In the genomic region with DNA sequence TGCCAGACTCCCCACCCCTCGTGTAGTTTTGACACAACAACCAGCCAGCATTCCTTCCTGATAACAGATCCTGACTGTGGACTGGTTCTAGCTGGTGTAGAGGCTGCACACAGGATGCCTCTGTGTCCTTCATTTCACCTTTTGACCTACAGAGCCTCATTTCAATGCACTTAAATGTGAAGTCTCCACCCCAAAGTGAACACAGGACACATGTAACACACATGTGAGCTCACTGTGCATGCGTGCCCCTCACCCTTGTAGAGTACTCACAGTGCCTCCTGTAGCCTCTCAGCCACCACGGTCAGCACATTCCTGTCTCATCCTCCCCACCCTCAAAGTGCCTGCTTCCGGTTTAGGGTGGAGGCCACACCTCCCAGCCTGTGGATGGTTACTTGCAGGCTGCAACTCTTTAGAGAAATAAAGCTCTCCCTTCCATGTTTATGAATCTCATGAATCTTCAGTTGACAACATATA, we compare ENCODE assay signal across 10 cellular contexts. TPM values are rescaled to one million over a fixed set of nuclear protein-coding genes. Genes with fewer than 3 reads are reported as not detected.
DNase-seq lines count a peak whose midpoint lies in the region; ATAC-seq, FAIRE-seq and TF ChIP-seq lines count a peak whose summit lies in the region.
"Had no signal": no experiment of that assay in that cellular context is flagged by ENCODE, and none has a peak within 500 bp of the region (broad histone marks: within the 10 kb centered on the region; RNA-seq: fewer than 3 reads in every experiment).

No MANE protein-coding gene starts in this region.

- no peak for ATAC-seq in HG02623 (IDR thresholded peaks at IDR 0.05; ENCODE audit: unreplicated experiment)

- H3K9ac ChIP-seq in H1 (replicated peaks in 1 of 4; ENCODE audit: extremely low read depth in 1 of 4, low read depth in 3 of 4, low read length in 3 of 4): no peak overlapping the region

- H2BK12ac ChIP-seq in H1 (ENCODE audit: low read depth, low read length): 0 out of 2 replicates have a peak overlapping the region, but pooled peaks have one; percentile 33

- CTCF ChIA-PET in H1 (lab: Charles Lee; ENCODE audit: partially characterized antibody): interaction anchor here (1.3 to 5.9 kb wide), 6 partner anchors 10 to 177 kb away, joined by 4 to 30 read pairs (median 10); a partner anchor contains a TSS

- no peak for TF ChIP-seq RAD21 in H1 (IDR thresholded peaks at IDR 0.05 in 1 of 2, conservative IDR thresholded peaks at IDR 0.05 in 1 of 2; ENCODE audit: low read depth in 2 of 2, low read length in 2 of 2)

- POLR2A ChIA-PET in H1 (lab: Charles Lee; ENCODE audit: partially characterized antibody): interaction anchor here (0.6 to 1.0 kb wide), 2 partner anchors 75 to 525 kb away, joined by 3 read pairs; no protein-coding TSS in a partner anchor

- no peak overlapping the region for H3K27ac ChIP-seq in H1 (ENCODE audit: low read depth, low read length)
- H3K27ac ChIP-seq: 22Rv1, dorsolateral prefrontal cortex had no signal

- H2AFZ ChIP-seq in H1 (ENCODE audit: low read length): 0 out of 2 replicates have a peak overlapping the region, but pooled peaks have one; percentile 20

- peak overlapping the region; percentile 8; the same call in 1 of the 2 replicates for H2BK5ac ChIP-seq in H1 (ENCODE audit: low read depth, low read length)

- no peak overlapping the region for H2BK15ac ChIP-seq in H1 (ENCODE audit: low read length)

- H3K14ac ChIP-seq in H1 (ENCODE audit: insufficient read length): no peak overlapping the region

- no peak overlapping the region for H3K23ac ChIP-seq in H1 (ENCODE audit: insufficient read length)

- H4K8ac ChIP-seq in H1 (ENCODE audit: extremely low read depth, insufficient read depth, low read length): no peak overlapping the region

- peaks cover 0 to 3% (median 0%) of the 10 kb centered on the region in 4 experiments; a peak in 2 of 7 replicates for H3K4me1 ChIP-seq in H1 (replicated peaks in 1 of 4; ENCODE audit: control insufficient read depth in 3 of 4, insufficient read depth in 4 of 4, low read length in 3 of 4)

- no peaks in the 10 kb centered on the region for H3K36me3 ChIP-seq in H1 (ENCODE audit: control insufficient read depth in 2 of 4, insufficient read depth in 4 of 4, low read length in 3 of 4)

- H3K4ac ChIP-seq in H1 (replicated peaks; ENCODE audit: insufficient read length, low read depth, low read length): no peak overlapping the region

- FAIRE-seq in H1 (lab: Jason Lieb, UNC): no peak

- intact Hi-C loops in posterior vena cava (cut with DNase I): no loop called here

- peaks cover 1% of the 10 kb centered on the region; the same call in 1 of the 2 replicates for H3K23me2 ChIP-seq in H1 (ENCODE audit: low read depth, low read length)

- no peak for TF ChIP-seq CTCF in H1 (IDR thresholded peaks at IDR 0.05; ENCODE audit: control extremely low read depth in 1 of 3, insufficient read depth in 1 of 3, low read depth in 1 of 3, low read length in 3 of 3)

- H3K18ac ChIP-seq in H1 (ENCODE audit: extremely low read depth, low read length): no peak overlapping the region

- H2BK20ac ChIP-seq in H1 (ENCODE audit: low read length): no peak overlapping the region

- H3K56ac ChIP-seq in H1 (replicated peaks; ENCODE audit: insufficient read length, low read depth, low read length): no peak overlapping the region

- no peak overlapping the region for H2BK120ac ChIP-seq in H1 (replicated peaks; ENCODE audit: low read depth, low read length)

- H2AK5ac ChIP-seq in H1 (ENCODE audit: low read depth, low read length): no peak overlapping the region

- H4K91ac ChIP-seq in H1 (replicated peaks; ENCODE audit: insufficient read length, low read length): no peak overlapping the region

- no peaks in the 10 kb centered on the region for H3K79me2 ChIP-seq in H1 (ENCODE audit: control insufficient read depth in 1 of 2, insufficient read depth in 2 of 2, low read length in 2 of 2)

- no peaks in the 10 kb centered on the region for H3K27me3 ChIP-seq in H1 (replicated peaks in 1 of 4; ENCODE audit: control insufficient read depth in 3 of 4, extremely low read depth in 1 of 4, insufficient read depth in 3 of 4, low read length in 3 of 4)

- no peak overlapping the region for H4K5ac ChIP-seq in H1 (ENCODE audit: insufficient read length, low read depth, low read length)

- H3K4me3 ChIP-seq in H1 (ENCODE audit: extremely low read depth in 1 of 4, insufficient read depth in 2 of 4, low read depth in 3 of 4, low read length in 4 of 4): no peak overlapping the region
- H3K4me3 ChIP-seq: dorsolateral prefrontal cortex had no signal

- H3K79me1 ChIP-seq in H1 (ENCODE audit: low read depth, low read length): no peaks in the 10 kb centered on the region

- no peak for TF ChIP-seq POLR2A in H1 (IDR thresholded peaks at IDR 0.05; ENCODE audit: control extremely low read depth in 1 of 2, low read depth in 2 of 2, low read length in 2 of 2)

- 77% methylated on average over 4 of the region's 4 CpGs; no CpG with 5 or more reads in 1 of the 2 experiments for WGBS in H1 (ENCODE audit: extremely low coverage in 1 of 2, insufficient coverage in 1 of 2, insufficient read length in 1 of 2, insufficient replicate concordance in 2 of 2, low coverage in 1 of 2, low lambda C conversion rate in 2 of 2, missing lambda C conversion rate in 1 of 2), 2 experiments

- no peak for TF ChIP-seq EP300 in H1 (IDR thresholded peaks at IDR 0.05; ENCODE audit: borderline replicate concordance in 1 of 2, low read depth in 2 of 2, low read length in 2 of 2)

- no peaks in the 10 kb centered on the region for H4K20me1 ChIP-seq in H1 (replicated peaks in 1 of 2; ENCODE audit: control insufficient read depth in 1 of 2, insufficient read depth in 2 of 2, low read length in 2 of 2)

- DNase-seq in DMS 273 (lab: John Stamatoyannopoulos, UW; ENCODE audit: unreplicated experiment) (peak; percentile 25), DMS 273 treated with DMSO at 0.1 percent for 48 hours (lab: John Stamatoyannopoulos, UW) (no peak), OCI-M1 (lab: John Stamatoyannopoulos, UW) (peak; percentile 89), H1 (ENCODE audit: low read depth in 1 of 2, low spot score in 2 of 2) (no peak), posterior vena cava (ENCODE audit: low spot score) (peak; percentile 81), NCI-H345 (lab: John Stamatoyannopoulos, UW) (no peak), NCI-H2227 (lab: John Stamatoyannopoulos, UW; ENCODE audit: unreplicated experiment) (no peak)

- H3K4me2 ChIP-seq in H1 (ENCODE audit: insufficient read depth in 1 of 2, low read depth in 2 of 2, low read length in 2 of 2): no peak overlapping the region

- no peaks in the 10 kb centered on the region for H3K9me3 ChIP-seq in H1 (ENCODE audit: insufficient read depth in 2 of 2, low read depth in 1 of 2, low read length in 1 of 2)

TF ChIP-seq in H1, 55 proteins besides CTCF, POLR2A, EP300 and RAD21:
- TF ChIP-seq TEAD4 (IDR thresholded peaks at IDR 0.05; ENCODE audit: low read depth, low read length): peak; percentile 61
- no peak for TF ChIP-seq BCL11A (IDR thresholded peaks at IDR 0.05; ENCODE audit: low read depth in 2 of 2, low read length in 2 of 2)
- TF ChIP-seq BACH1 (IDR thresholded peaks at IDR 0.05; ENCODE audit: low read length): no peak
- no peak for TF ChIP-seq SRF (IDR thresholded peaks at IDR 0.05; ENCODE audit: low read depth, low read length)

RNA-seq across cellular contexts. Expression of a gene that starts 11.6 kb away (rescaled TPM):
- total RNA-seq in H1 (2021; fragmentation: NEBNext Ultra II Directional; extraction: Animal tissue kit (Norgen Biotek cat#: 25700)): 6.3 and 7.9 TPM in 2 replicates
- 5.5 and 7.8 TPM in 2 replicates for polyA plus RNA-seq in H1 (2011; rRNA removed)
- 6.4 TPM for polyA plus RNA-seq in H1 (2011; cell fraction: cytosol; rRNA removed)
- 32.5 TPM for polyA plus RNA-seq in H1 (2011; cell fraction: nucleus; rRNA removed)
- 3.0 to 8.7 TPM (median 8.2 TPM) in 4 replicates for polyA plus RNA-seq in H1 (2012, experiment 1 of 2)
- polyA plus RNA-seq in H1 (2012, experiment 2 of 2): 3.8 TPM
- 6.7 TPM for polyA plus RNA-seq in H1 (2013, experiment 1 of 2)
- polyA plus RNA-seq in H1 (2013, experiment 2 of 2): 5.7 TPM
- polyA minus RNA-seq in H1 (2011; rRNA and poly(A)+ RNA removed): 1.2 and 1.3 TPM in 2 replicates
- polyA minus RNA-seq in H1 (2011; cell fraction: cytosol; rRNA and poly(A)+ RNA removed): 3.6 TPM
- polyA minus RNA-seq in H1 (2011; cell fraction: nucleus; rRNA and poly(A)+ RNA removed): 4.4 TPM
- 1 to 10 TPM; 2.7 to 5.0 TPM for total RNA-seq in posterior vena cava

Comparison
In these comparisons a context has a peak if more than half of its experiments do, and no peak if none do; other contexts are left out.
1. DNase-seq: peak in DMS 273 (single experiment), OCI-M1 (single experiment) and posterior vena cava (single experiment); none in DMS 273 treated with DMSO at 0.1 percent for 48 hours (single experiment), H1 (0 of 2), NCI-H345 (single experiment) and NCI-H2227 (single experiment).